ENCODE assay signal across 8 cellular contexts in genomic region chr10:17029581-17030271, GRCh38.
DNase-seq lines count a peak whose midpoint lies in the region; ATAC-seq and TF ChIP-seq lines count a peak whose summit lies in the region.

No MANE protein-coding gene starts in this region.

- 0 out of 4 replicates have a peak, but pooled peaks cover 0 to 4% of the 10 kb centered on the region in 2 experiments for H3K79me1 ChIP-seq in IMR-90 (ENCODE audit: low read depth in 1 of 2, low read length in 2 of 2)
- no peaks in the 10 kb centered on the region for H3K79me1 ChIP-seq in mesenchymal stem cell (replicated peaks; ENCODE audit: low read length, poor library complexity, severe bottlenecking)

- H2AK9ac ChIP-seq in IMR-90 (replicated peaks; ENCODE audit: low read depth, low read length, poor library complexity): no peak overlapping the region

- ATAC-seq in IMR-90 (ENCODE audit: low read depth): peak; percentile 57

- H3K9ac ChIP-seq in IMR-90 (ENCODE audit: low read depth, low read length): peak overlapping the region; percentile 43
- peak overlapping the region; percentile 88 for H3K9ac ChIP-seq in mesenchymal stem cell (ENCODE audit: low read length)

- POLR2A ChIA-PET in IMR-90 (lab: Charles Lee; ENCODE audit: unreplicated experiment): interaction anchor here (0.6 kb wide), 1 partner anchor 83 kb away, joined by 6 read pairs; no protein-coding TSS in a partner anchor

- TF ChIP-seq RAD21 in IMR-90 (IDR thresholded peaks at IDR 0.05; ENCODE audit: low read length): peak; percentile 22; the same call in 1 of the 2 replicates

- peak; percentile 74 for DNase-seq in AG10803 (ENCODE audit: low read depth)
- peak; percentile 87 for DNase-seq in IMR-90
- peak; percentile 89 for DNase-seq in activated CD4-positive, alpha-beta T cell treated with anti-CD3 and anti-CD28 coated beads for 48 hours
- peak; percentile 85 for DNase-seq in choroid plexus epithelial cell (ENCODE audit: low read depth)
- DNase-seq in mesenchymal stem cell: peak; percentile 92
- DNase-seq in stimulated activated CD8-positive, alpha-beta memory T cell treated with anti-CD3 and anti-CD28 coated beads, Interleukin-12 subunit alpha, Interleukin-12 subunit beta, amount 100 ng/mL, for 24 hours (ENCODE audit: extremely low read depth): peak; percentile 65
- DNase-seq in OCI-M2 (lab: John Stamatoyannopoulos, UW; ENCODE audit: unreplicated experiment): no peak
- no peak for DNase-seq in NCI-H69 (lab: John Stamatoyannopoulos, UW)

- peak overlapping the region; percentile 77; the same call in 1 of the 2 replicates for H3K23ac ChIP-seq in IMR-90 (ENCODE audit: low read depth, low read length)
- no peak overlapping the region for H3K23ac ChIP-seq in mesenchymal stem cell (ENCODE audit: low read length in 2 of 2)

- H3K56ac ChIP-seq in IMR-90 (ENCODE audit: extremely low read depth, insufficient read depth, low read length): peak overlapping the region; percentile 70

- peak overlapping the region; percentile 85; the same call in 2 of the 3 replicates for H2BK15ac ChIP-seq in IMR-90 (ENCODE audit: low read depth, low read length)
- peak overlapping the region; percentile 60 for H2BK15ac ChIP-seq in mesenchymal stem cell (ENCODE audit: low read depth, poor library complexity, severe bottlenecking)

- in situ Hi-C loops in IMR-90 (cut with MboI; ENCODE audit: low sequenced_read_pairs): loop anchor here (5.0 kb wide), 1 partner anchor 198 kb away; the partner anchor contains the start of gene VIM

- H3K36me3 ChIP-seq in IMR-90 (ENCODE audit: control insufficient read depth, insufficient read depth, low read length): no peaks in the 10 kb centered on the region
- H3K36me3 ChIP-seq in mesenchymal stem cell (ENCODE audit: control insufficient read depth in 1 of 2, insufficient read depth in 2 of 2, low read depth in 1 of 2, low read length in 2 of 2): no peaks in the 10 kb centered on the region

- no peak for TF ChIP-seq POLR2A in IMR-90 (IDR thresholded peaks at IDR 0.05; ENCODE audit: low read depth, low read length)

- CTCF ChIA-PET in IMR-90 (lab: Yijun Ruan, JAX): no interaction called here

- H3K4ac ChIP-seq in IMR-90 (ENCODE audit: low read depth, low read length) (peak overlapping the region; percentile 93), mesenchymal stem cell (ENCODE audit: low read depth in 1 of 2, low read length in 2 of 2) (peak overlapping the region; percentile 54 to 73)

- no peaks in the 10 kb centered on the region for H4K20me1 ChIP-seq in IMR-90 (ENCODE audit: insufficient read depth, low read length)

- H2BK5ac ChIP-seq in IMR-90 (ENCODE audit: low read depth, low read length, poor library complexity, severe bottlenecking): peak overlapping the region; percentile 80
- H2BK5ac ChIP-seq in mesenchymal stem cell (ENCODE audit: low read depth, low read length, poor library complexity, severe bottlenecking): no peak overlapping the region

- H2BK20ac ChIP-seq in IMR-90 (ENCODE audit: low read depth, low read length): peak overlapping the region; percentile 94

- dilution Hi-C loops in IMR-90 (cut with HindIII; ENCODE audit: low sequenced_read_pairs, unreplicated experiment): no loop called here

- intact Hi-C loops in IMR-90 (cut with micrococcal nuclease): no loop called here

- H3K4me1 ChIP-seq in IMR-90 (ENCODE audit: control insufficient read depth, insufficient read depth, low read length) (peaks cover 14% of the 10 kb centered on the region), mesenchymal stem cell (ENCODE audit: control insufficient read depth, insufficient read depth, low read depth, low read length) (peaks cover 7% of the 10 kb centered on the region)

- H3K27me3 ChIP-seq in IMR-90 (ENCODE audit: control insufficient read depth, insufficient read depth, low read length) (no peaks in the 10 kb centered on the region), mesenchymal stem cell (ENCODE audit: control insufficient read depth in 1 of 2, insufficient read depth in 1 of 2, low read length in 2 of 2) (no peaks in the 10 kb centered on the region)

- 72% methylated on average over 3 of the region's 9 CpGs; no CpG with 5 or more reads in 1 of the 2 experiments for WGBS in IMR-90 (ENCODE audit: extremely low coverage in 2 of 2, insufficient read length in 1 of 2), 2 experiments
- 8% methylated on average over 6 of the region's 9 CpGs for WGBS in mesenchymal stem cell

- peaks cover 9% of the 10 kb centered on the region; the same call in 1 of the 2 replicates for H3K9me1 ChIP-seq in IMR-90 (ENCODE audit: insufficient read depth, low read length)

- peak overlapping the region; percentile 90 for H2AK5ac ChIP-seq in IMR-90 (ENCODE audit: low read depth, low read length)
- no peak overlapping the region for H2AK5ac ChIP-seq in mesenchymal stem cell (ENCODE audit: low read length, severe bottlenecking)

- H4K91ac ChIP-seq in IMR-90 (ENCODE audit: insufficient read depth, low read depth, low read length) (peak overlapping the region; percentile 93), mesenchymal stem cell (ENCODE audit: low read length) (peak overlapping the region; percentile 14)

- H3K27ac ChIP-seq in IMR-90 (ENCODE audit: insufficient read depth, low read length) (peak overlapping the region; percentile 68), mesenchymal stem cell (ENCODE audit: low read length, poor library complexity, severe bottlenecking) (peak overlapping the region; percentile 75)

- H3K4me2 ChIP-seq in IMR-90 (ENCODE audit: low read depth, low read length) (peak overlapping the region; percentile 86), mesenchymal stem cell (ENCODE audit: low read length, poor library complexity, severe bottlenecking) (peak overlapping the region; percentile 14)

- H3K14ac ChIP-seq in IMR-90 (replicated peaks; ENCODE audit: low read depth, low read length): peak overlapping the region; percentile 83
- peak overlapping the region in 1 of 2 experiments; percentile 26 for H3K14ac ChIP-seq in mesenchymal stem cell (ENCODE audit: low read length in 2 of 2)

- peak overlapping the region; percentile 83 for H3K18ac ChIP-seq in IMR-90 (ENCODE audit: low read depth, low read length)
- peak overlapping the region; percentile 71 to 80 for H3K18ac ChIP-seq in mesenchymal stem cell (ENCODE audit: low read depth in 1 of 2, low read length in 2 of 2)

- H3K4me3 ChIP-seq in AG10803 (ENCODE audit: low read length) (peak overlapping the region; percentile 20), IMR-90 (ENCODE audit: insufficient read depth, low read depth, low read length) (peak overlapping the region; percentile 13; the same call in 1 of the 2 replicates), choroid plexus epithelial cell (ENCODE audit: low read depth, low read length) (peak overlapping the region; percentile 29), mesenchymal stem cell (ENCODE audit: insufficient read depth in 1 of 2, low read depth in 1 of 2, low read length in 2 of 2) (peak overlapping the region in 1 of 2 experiments; percentile 48)

- BruUV-seq in IMR-90 (replicated peaks; lab: Mats Ljungman, UMichigan): no TSS peak

- peak overlapping the region; percentile 29 to 75 for H2BK12ac ChIP-seq in mesenchymal stem cell (ENCODE audit: low read length in 2 of 2)

- H2BK120ac ChIP-seq in IMR-90 (ENCODE audit: low read depth, low read length) (peak overlapping the region; percentile 95), mesenchymal stem cell (ENCODE audit: low read depth, low read length) (peak overlapping the region; percentile 94)

- H2AFZ ChIP-seq in IMR-90 (replicated peaks; ENCODE audit: low read length, poor library complexity): peak overlapping the region; percentile 81
- H2AFZ ChIP-seq in mesenchymal stem cell (ENCODE audit: low read depth, low read length): no peak overlapping the region

- H3K9me3 ChIP-seq in IMR-90 (ENCODE audit: control insufficient read depth, insufficient read depth, low read length) (no peaks in the 10 kb centered on the region), mesenchymal stem cell (ENCODE audit: control insufficient read depth, low read length) (no peaks in the 10 kb centered on the region)

- H4K8ac ChIP-seq in IMR-90 (ENCODE audit: low read depth in 2 of 2, low read length in 2 of 2): peak overlapping the region; percentile 95 to 96
- H4K8ac ChIP-seq in mesenchymal stem cell (ENCODE audit: low read length): peak overlapping the region; percentile 8

- no peak for TF ChIP-seq CTCF in AG10803 (conservative IDR thresholded peaks at IDR 0.05; ENCODE audit: low read length)
- TF ChIP-seq CTCF in IMR-90 (conservative IDR thresholded peaks at IDR 0.05; ENCODE audit: low read depth, low read length): no peak
- no peak for TF ChIP-seq CTCF in choroid plexus epithelial cell (conservative IDR thresholded peaks at IDR 0.05; ENCODE audit: low read depth, low read length)

- H4K5ac ChIP-seq in IMR-90 (ENCODE audit: low read depth, low read length): peak overlapping the region; percentile 92

TF ChIP-seq in IMR-90, 13 proteins besides CTCF, POLR2A, EP300 and RAD21:
- no peak for TF ChIP-seq RCOR1 (IDR thresholded peaks at IDR 0.05; ENCODE audit: insufficient replicate concordance, low read length)
- no peak for TF ChIP-seq MAZ (IDR thresholded peaks at IDR 0.05; ENCODE audit: borderline replicate concordance, low read depth, low read length)
- TF ChIP-seq SMC3 (IDR thresholded peaks at IDR 0.05; ENCODE audit: low read depth, low read length): 0 out of 2 replicates have a peak, but pooled peaks have one; percentile 32
- no peak for TF ChIP-seq USF2 (IDR thresholded peaks at IDR 0.05; ENCODE audit: low read depth, low read length)
- TF ChIP-seq RFX5 (IDR thresholded peaks at IDR 0.05; ENCODE audit: low read depth, low read length): no peak
- no peak for TF ChIP-seq ELK1 (IDR thresholded peaks at IDR 0.05; ENCODE audit: borderline replicate concordance, low read depth, low read length)
- TF ChIP-seq FOS (IDR thresholded peaks at IDR 0.05; ENCODE audit: low read depth, low read length): peak; percentile 89
- TF ChIP-seq BHLHE40 (IDR thresholded peaks at IDR 0.05; ENCODE audit: low read depth, low read length): peak; percentile 23; the same call in 1 of the 2 replicates

Comparison
In these comparisons a context has a peak if more than half of its experiments do, and no peak if none do; other contexts are left out.
1. DNase-seq: peak in AG10803 (single experiment), IMR-90 (single experiment), activated CD4-positive, alpha-beta T cell treated with anti-CD3 and anti-CD28 coated beads for 48 hours (single experiment), choroid plexus epithelial cell (single experiment), mesenchymal stem cell (single experiment) and stimulated activated CD8-positive, alpha-beta memory T cell treated with anti-CD3 and anti-CD28 coated beads, Interleukin-12 subunit alpha, Interleukin-12 subunit beta, amount 100 ng/mL, for 24 hours (single experiment); none in OCI-M2 (single experiment) and NCI-H69 (single experiment).